In genomic region chr3:11452988-11453847, GRCh38 we compare ENCODE assay signal across 10 cellular contexts.
DNase-seq lines count a peak whose midpoint lies in the region; ATAC-seq, FAIRE-seq and TF ChIP-seq lines count a peak whose summit lies in the region.
"Had no signal": no experiment of that assay in that cellular context is flagged by ENCODE, and none has a peak within 500 bp of the region (broad histone marks: within the 10 kb centered on the region; RNA-seq: fewer than 3 reads in every experiment).

No MANE protein-coding gene starts in this region.

- CTCF ChIA-PET in GM12878 (lab: Yijun Ruan, JAX): interaction anchor here (1.2 kb wide), 1 partner anchor 197 kb away, joined by 4 read pairs; no protein-coding TSS in a partner anchor

- no peak overlapping the region for H3K9ac ChIP-seq in GM12878 (ENCODE audit: control insufficient read depth, insufficient read depth, low read length)

- no peak overlapping the region for H3K27ac ChIP-seq in GM12878 (ENCODE audit: control insufficient read depth, insufficient read depth)
- H3K27ac ChIP-seq in thyroid gland: peak overlapping the region in 2 of 3 donors; percentile 39
- H3K27ac ChIP-seq: pancreas had no signal

- no peak overlapping the region for H2AFZ ChIP-seq in GM12878 (ENCODE audit: control insufficient read depth, low read depth, low read length)

- H3K36me3 ChIP-seq in GM12878 (ENCODE audit: control insufficient read depth in 2 of 2, insufficient read depth in 2 of 2, low read length in 1 of 2) (no peaks in the 10 kb centered on the region; a peak in 1 of 4 replicates), kidney epithelial cell (ENCODE audit: control insufficient read depth, insufficient read depth, low read length) (no peaks in the 10 kb centered on the region), thyroid gland (no peaks in the 10 kb centered on the region)
- H3K36me3 ChIP-seq: adrenal gland, pancreas had no signal

- in situ Hi-C loops in GM12878 (cut with MboI): no loop called here

- DNase-seq in NB4 (ENCODE audit: low read depth): peak; percentile 54
- DNase-seq in GM12878 (ENCODE audit: low read depth, low spot score): no peak
- DNase-seq in kidney epithelial cell (ENCODE audit: low read depth): peak; percentile 25
- DNase-seq in thyroid gland: no peak
- no peak for DNase-seq in GM19238 (ENCODE audit: insufficient read length, low spot score)
- no peak for DNase-seq in stimulated activated naive B cell treated with anti-CD40 and anti-IgM and Interleukin-4, amounts not matched to agents 10 μg/mL and 1 μg/mL and 100 μg/mL, for 72 hours
- DNase-seq in GF-D8 (lab: John Stamatoyannopoulos, UW): no peak
- DNase-seq: adrenal gland, NCI-H774, pancreas had no signal

- peaks cover 2 to 7% of the 10 kb centered on the region in 2 donors for H3K4me1 Mint-ChIP-seq in stimulated activated naive B cell treated with anti-CD40 and anti-IgM and Interleukin-4, amounts not matched to agents 10 μg/mL and 1 μg/mL and 100 μg/mL, for 72 hours

- H3K79me2 ChIP-seq in GM12878 (ENCODE audit: control insufficient read depth, insufficient read depth, low read length): no peaks in the 10 kb centered on the region

- no peaks in the 10 kb centered on the region for H4K20me1 ChIP-seq in GM12878 (ENCODE audit: control insufficient read depth, insufficient read depth)

- SMC1A ChIA-PET in GM12878 (lab: Charles Lee; ENCODE audit: uncharacterized antibody, unreplicated experiment): interaction anchor here (1.0 kb wide), 1 partner anchor 9 kb away, joined by 3 read pairs; no protein-coding TSS in a partner anchor

- H3K4me3 ChIP-seq in NB4 (ENCODE audit: low read depth, low read length) (no peak overlapping the region), GM12878 (no peak overlapping the region), kidney epithelial cell (ENCODE audit: low read depth, low read length) (no peak overlapping the region), thyroid gland (replicated peaks in 1 of 3) (no peak overlapping the region)
- H3K4me3 ChIP-seq: adrenal gland, pancreas had no signal

- H3K4me3 Mint-ChIP-seq in stimulated activated naive B cell treated with anti-CD40 and anti-IgM and Interleukin-4, amounts not matched to agents 10 μg/mL and 1 μg/mL and 100 μg/mL, for 72 hours: no peak overlapping the region

- peaks cover 22 to 35% of the 10 kb centered on the region in 2 donors for H3K36me3 Mint-ChIP-seq in stimulated activated naive B cell treated with anti-CD40 and anti-IgM and Interleukin-4, amounts not matched to agents 10 μg/mL and 1 μg/mL and 100 μg/mL, for 72 hours

- no peak for TF ChIP-seq RAD21 in GM12878 (IDR thresholded peaks at IDR 0.05; ENCODE audit: insufficient read depth, low read depth, low read length)

- no peaks in the 10 kb centered on the region for H3K9me3 ChIP-seq in GM12878 (replicated peaks; ENCODE audit: control insufficient read depth, insufficient read depth, low read length)
- no peaks in the 10 kb centered on the region for H3K9me3 ChIP-seq in thyroid gland
- H3K9me3 ChIP-seq: adrenal gland, pancreas had no signal

- intact Hi-C loops in GM12878 (cut with micrococcal nuclease; ENCODE audit: unreplicated experiment): no loop called here
- intact Hi-C loops in thyroid gland (cut with DNase I): no loop called here

- H3K27ac Mint-ChIP-seq in stimulated activated naive B cell treated with anti-CD40 and anti-IgM and Interleukin-4, amounts not matched to agents 10 μg/mL and 1 μg/mL and 100 μg/mL, for 72 hours: no peak overlapping the region

- no peak for TF ChIP-seq EP300 in GM12878 (IDR thresholded peaks at IDR 0.05; ENCODE audit: borderline replicate concordance in 1 of 2, control insufficient read depth in 1 of 2, low read depth in 2 of 2, low read length in 2 of 2)

- no peaks in the 10 kb centered on the region for H3K27me3 ChIP-seq in GM12878 (replicated peaks in 1 of 2; ENCODE audit: control insufficient read depth in 2 of 2, insufficient read depth in 2 of 2, low read length in 1 of 2)
- H3K27me3 ChIP-seq in kidney epithelial cell (ENCODE audit: control insufficient read depth, insufficient read depth, low read length): no peaks in the 10 kb centered on the region
- no peaks in the 10 kb centered on the region for H3K27me3 ChIP-seq in thyroid gland
- H3K27me3 ChIP-seq: adrenal gland, pancreas had no signal

- 89% methylated on average over 11 of the region's 11 CpGs for WGBS in GM12878 (ENCODE audit: insufficient coverage, insufficient replicate concordance, low lambda C conversion rate, missing lambda C conversion rate)
- WGBS in thyroid gland, 2 donors: 70 to 76% methylated on average over 11 of the region's 11 CpGs

- no peaks in the 10 kb centered on the region for H3K9me3 Mint-ChIP-seq in stimulated activated naive B cell treated with anti-CD40 and anti-IgM and Interleukin-4, amounts not matched to agents 10 μg/mL and 1 μg/mL and 100 μg/mL, for 72 hours

- POLR2A ChIA-PET in GM12878 (lab: Charles Lee): interaction anchor here (0.6 kb wide), 1 partner anchor 196 kb away, joined by 6 read pairs; no protein-coding TSS in a partner anchor

- RAD21 ChIA-PET in GM12878 (lab: Charles Lee; ENCODE audit: unreplicated experiment): no interaction called here

- no peak for TF ChIP-seq CTCF in NB4 (IDR thresholded peaks at IDR 0.05; ENCODE audit: low read depth, low read length)
- TF ChIP-seq CTCF in GM12878 (IDR thresholded peaks at IDR 0.05 in 2 of 3, conservative IDR thresholded peaks at IDR 0.05 in 1 of 3; ENCODE audit: control insufficient read depth in 2 of 3, extremely low read depth in 1 of 3, insufficient read depth in 1 of 3, low read depth in 3 of 3, low read length in 3 of 3): no peak
- TF ChIP-seq CTCF in kidney epithelial cell (IDR thresholded peaks at IDR 0.05; ENCODE audit: insufficient read depth, low read length, poor library complexity, severe bottlenecking): no peak
- no peak for TF ChIP-seq CTCF in thyroid gland (IDR thresholded peaks at IDR 0.05)

- no peak overlapping the region for H3K4me2 ChIP-seq in GM12878 (ENCODE audit: control insufficient read depth, insufficient read depth)

- no peak for ATAC-seq in GM12878
- ATAC-seq in stimulated activated naive B cell treated with anti-CD40 and anti-IgM and Interleukin-4, amounts not matched to agents 10 μg/mL and 1 μg/mL and 100 μg/mL, for 72 hours (replicated peaks): no peak

- H3K27me3 Mint-ChIP-seq in stimulated activated naive B cell treated with anti-CD40 and anti-IgM and Interleukin-4, amounts not matched to agents 10 μg/mL and 1 μg/mL and 100 μg/mL, for 72 hours: no peaks in the 10 kb centered on the region

- no peak for FAIRE-seq in GM12878 (lab: Jason Lieb, UNC)
- FAIRE-seq: pancreas had no signal

- TF ChIP-seq POLR2A in NB4 (IDR thresholded peaks at IDR 0.05; ENCODE audit: extremely low read depth, insufficient read length) (no peak), GM12878 (IDR thresholded peaks at IDR 0.05; ENCODE audit: low read depth, low read length) (no peak), thyroid gland (IDR thresholded peaks at IDR 0.05) (no peak)

- H3K4me1 ChIP-seq in GM12878 (ENCODE audit: control insufficient read depth, insufficient read depth, low read length) (no peaks in the 10 kb centered on the region), thyroid gland (no peaks in the 10 kb centered on the region)
- H3K4me1 ChIP-seq: adrenal gland, pancreas had no signal

- no TSS peak for BruUV-seq in GM12878 (replicated peaks; lab: Mats Ljungman, UMichigan)

TF ChIP-seq in GM12878, 131 proteins besides CTCF, POLR2A, EP300 and RAD21:
- TF ChIP-seq, protein P1, sequence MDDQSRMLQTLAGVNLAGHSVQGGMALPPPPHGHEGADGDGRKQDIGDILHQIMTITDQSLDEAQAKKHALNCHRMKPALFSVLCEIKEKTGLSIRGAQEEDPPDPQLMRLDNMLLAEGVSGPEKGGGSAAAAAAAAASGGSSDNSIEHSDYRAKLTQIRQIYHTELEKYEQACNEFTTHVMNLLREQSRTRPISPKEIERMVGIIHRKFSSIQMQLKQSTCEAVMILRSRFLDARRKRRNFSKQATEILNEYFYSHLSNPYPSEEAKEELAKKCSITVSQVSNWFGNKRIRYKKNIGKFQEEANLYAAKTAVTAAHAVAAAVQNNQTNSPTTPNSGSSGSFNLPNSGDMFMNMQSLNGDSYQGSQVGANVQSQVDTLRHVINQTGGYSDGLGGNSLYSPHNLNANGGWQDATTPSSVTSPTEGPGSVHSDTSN (IDR thresholded peaks at IDR 0.05; ENCODE audit: insufficient replicate concordance, low read depth, low read length): no peak
- TF ChIP-seq JUNB (IDR thresholded peaks at IDR 0.05): peak; percentile 45

Comparison
In these comparisons a context has a peak if more than half of its experiments do, and no peak if none do; other contexts are left out.
1. DNase-seq: peak in NB4 (single experiment) and kidney epithelial cell (single experiment); none in GM12878 (single experiment), thyroid gland (0 of 2), GM19238 (single experiment), stimulated activated naive B cell treated with anti-CD40 and anti-IgM and Interleukin-4, amounts not matched to agents 10 μg/mL and 1 μg/mL and 100 μg/mL, for 72 hours (single experiment) and GF-D8 (single experiment).